1 cellular context compared by ENCODE assay signal in the genomic region with DNA sequence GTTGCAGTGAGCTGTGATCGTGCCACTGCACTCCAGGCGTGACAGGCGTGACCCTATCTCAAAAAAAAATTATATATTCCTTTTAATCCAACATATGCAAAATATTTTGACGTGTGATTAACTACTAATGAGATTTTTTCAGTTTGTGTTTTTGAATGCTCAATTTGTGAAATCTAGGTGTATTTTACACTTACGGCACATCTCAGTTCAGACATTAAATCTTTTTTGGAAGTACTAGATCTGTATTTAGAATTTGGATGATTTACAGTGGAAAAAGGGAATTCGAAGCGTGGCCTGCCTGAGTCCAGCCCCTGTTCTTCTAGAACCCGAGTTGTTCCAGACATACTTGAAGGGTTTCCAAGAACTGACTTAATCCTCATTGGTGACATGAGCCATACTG.
TF ChIP-seq lines count a peak whose summit lies in the region.

No MANE protein-coding gene starts in this region.

TF ChIP-seq in IMR-90, 13 proteins besides CTCF, POLR2A, EP300 and RAD21:
- TF ChIP-seq NFE2L2 (IDR thresholded peaks at IDR 0.05; ENCODE audit: low read depth, low read length) (no peak), MAFK (IDR thresholded peaks at IDR 0.05; ENCODE audit: low read depth, low read length) (no peak), MAZ (IDR thresholded peaks at IDR 0.05; ENCODE audit: borderline replicate concordance, low read depth, low read length) (no peak), MXI1 (IDR thresholded peaks at IDR 0.05; ENCODE audit: borderline replicate concordance, low read depth, low read length) (no peak), BHLHE40 (IDR thresholded peaks at IDR 0.05; ENCODE audit: low read depth, low read length) (no peak), RCOR1 (IDR thresholded peaks at IDR 0.05; ENCODE audit: insufficient replicate concordance, low read length) (no peak), SMC3 (IDR thresholded peaks at IDR 0.05; ENCODE audit: low read depth, low read length) (no peak), CEBPB (IDR thresholded peaks at IDR 0.05; ENCODE audit: low read depth, low read length) (no peak), CHD1 (IDR thresholded peaks at IDR 0.05; ENCODE audit: low read depth, low read length) (no peak), FOS (IDR thresholded peaks at IDR 0.05; ENCODE audit: low read depth, low read length) (no peak), RFX5 (IDR thresholded peaks at IDR 0.05; ENCODE audit: low read depth, low read length) (no peak)
- TF ChIP-seq, protein P1, sequence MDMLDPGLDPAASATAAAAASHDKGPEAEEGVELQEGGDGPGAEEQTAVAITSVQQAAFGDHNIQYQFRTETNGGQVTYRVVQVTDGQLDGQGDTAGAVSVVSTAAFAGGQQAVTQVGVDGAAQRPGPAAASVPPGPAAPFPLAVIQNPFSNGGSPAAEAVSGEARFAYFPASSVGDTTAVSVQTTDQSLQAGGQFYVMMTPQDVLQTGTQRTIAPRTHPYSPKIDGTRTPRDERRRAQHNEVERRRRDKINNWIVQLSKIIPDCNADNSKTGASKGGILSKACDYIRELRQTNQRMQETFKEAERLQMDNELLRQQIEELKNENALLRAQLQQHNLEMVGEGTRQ (IDR thresholded peaks at IDR 0.05; ENCODE audit: low read depth, low read length) = no peak
- TF ChIP-seq, protein P2, sequence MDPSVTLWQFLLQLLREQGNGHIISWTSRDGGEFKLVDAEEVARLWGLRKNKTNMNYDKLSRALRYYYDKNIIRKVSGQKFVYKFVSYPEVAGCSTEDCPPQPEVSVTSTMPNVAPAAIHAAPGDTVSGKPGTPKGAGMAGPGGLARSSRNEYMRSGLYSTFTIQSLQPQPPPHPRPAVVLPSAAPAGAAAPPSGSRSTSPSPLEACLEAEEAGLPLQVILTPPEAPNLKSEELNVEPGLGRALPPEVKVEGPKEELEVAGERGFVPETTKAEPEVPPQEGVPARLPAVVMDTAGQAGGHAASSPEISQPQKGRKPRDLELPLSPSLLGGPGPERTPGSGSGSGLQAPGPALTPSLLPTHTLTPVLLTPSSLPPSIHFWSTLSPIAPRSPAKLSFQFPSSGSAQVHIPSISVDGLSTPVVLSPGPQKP (IDR thresholded peaks at IDR 0.05; ENCODE audit: borderline replicate concordance, low read depth, low read length) = no peak
